9 cellular contexts compared by ENCODE assay signal in genomic region chr19:40280608-40281221, GRCh38. TPM values are rescaled to one million over a fixed set of nuclear protein-coding genes. Genes with fewer than 3 reads are reported as not detected.
A peak's percentile ranks its signal among the peaks of the same experiment; 100 is the strongest.
DNase-seq lines count a peak whose midpoint lies in the region; ATAC-seq and TF ChIP-seq lines count a peak whose summit lies in the region.
"Had no signal": no experiment of that assay in that cellular context is flagged by ENCODE, and none has a peak within 500 bp of the region (broad histone marks: within the 10 kb centered on the region; RNA-seq: fewer than 3 reads in every experiment).

No MANE protein-coding gene starts in this region.

- H3K36me3 Mint-ChIP-seq in T-helper 2 cell treated with Interferon-gamma antibody and Interleukin-4, amounts not matched to agents 5 μg/mL and 100 μg/mL, for 36 hours (ENCODE audit: low read depth): peaks cover 3% of the 10 kb centered on the region
- H3K36me3 Mint-ChIP-seq in brain: no peaks in the 10 kb centered on the region
- peaks cover 5% of the 10 kb centered on the region for H3K36me3 Mint-ChIP-seq in activated T-helper 2 cell treated with anti-CD3 and anti-CD28 coated beads, Interferon-gamma antibody, Interleukin-2, Interleukin-4, amounts not matched to agents 10 μg/mL and 5 μg/mL and 100 μg/mL, durations not matched to agents 14 hours and 24 hours and 36 hours (ENCODE audit: low read depth)

- TF ChIP-seq CTCF in brain (conservative IDR thresholded peaks at IDR 0.05): no peak
- TF ChIP-seq CTCF in liver (IDR thresholded peaks at IDR 0.05; ENCODE audit: low read depth, low read length, missing input control): no peak

- 30% methylated on average over 10 of the region's 10 CpGs for WGBS in liver

- H3K9me3 ChIP-seq in liver (ENCODE audit: control insufficient read depth in 4 of 4, low read length in 3 of 4): no peaks in the 10 kb centered on the region
- no peaks in the 10 kb centered on the region for H3K9me3 ChIP-seq in subcutaneous abdominal adipose tissue (ENCODE audit: control insufficient read depth in 5 of 5, low read length in 5 of 5)

- DNase-seq in T-helper 2 cell treated with Interferon-gamma antibody and Interleukin-4, amounts not matched to agents 5 μg/mL and 100 μg/mL, for 36 hours (ENCODE audit: low spot score): no peak
- DNase-seq in T-helper 2 cell: no peak
- DNase-seq in amniotic stem cell (lab: John Stamatoyannopoulos, UW): no peak
- DNase-seq in activated T-helper 2 cell treated with anti-CD3 and anti-CD28 coated beads, Interferon-gamma antibody, Interleukin-2, Interleukin-4, amounts not matched to agents 10 μg/mL and 5 μg/mL and 100 μg/mL, durations not matched to agents 14 hours and 24 hours and 36 hours (ENCODE audit: low spot score): no peak

- H3K27ac ChIP-seq in liver (ENCODE audit: low read depth in 1 of 2, low read length in 2 of 2) (peak overlapping the region; percentile 61 to 72), subcutaneous abdominal adipose tissue (ENCODE audit: low read depth, low read length) (peak overlapping the region; percentile 88)

- no peak overlapping the region for H3K27ac Mint-ChIP-seq in T-helper 2 cell treated with Interferon-gamma antibody and Interleukin-4, amounts not matched to agents 5 μg/mL and 100 μg/mL, for 36 hours
- peak overlapping the region; percentile 76 to 99 (median 85) for H3K27ac Mint-ChIP-seq in brain
- no peak overlapping the region for H3K27ac Mint-ChIP-seq in activated T-helper 2 cell treated with anti-CD3 and anti-CD28 coated beads, Interferon-gamma antibody, Interleukin-2, Interleukin-4, amounts not matched to agents 10 μg/mL and 5 μg/mL and 100 μg/mL, durations not matched to agents 14 hours and 24 hours and 36 hours

- H3K9ac ChIP-seq in liver (ENCODE audit: low read depth in 1 of 2, low read length in 2 of 2) (no peak overlapping the region), subcutaneous abdominal adipose tissue (ENCODE audit: low read length in 5 of 5) (peak overlapping the region in 3 of 5 donors; percentile 51 to 68 (median 66))

- no peak for ATAC-seq in GM18858 (IDR thresholded peaks at IDR 0.05; ENCODE audit: unreplicated experiment)

- peak; percentile 43 to 45 for TF ChIP-seq RAD21 in liver (IDR thresholded peaks at IDR 0.05)

- H3K4me1 ChIP-seq in liver (ENCODE audit: control insufficient read depth in 4 of 4, insufficient read depth in 4 of 4, low read length in 3 of 4): peaks cover 35 to 79% (median 66%) of the 10 kb centered on the region in 4 donors
- peaks cover 38 to 82% (median 80%) of the 10 kb centered on the region in 5 donors for H3K4me1 ChIP-seq in subcutaneous abdominal adipose tissue (ENCODE audit: control insufficient read depth in 5 of 5, insufficient read depth in 5 of 5, low read length in 5 of 5)

- H3K9me3 Mint-ChIP-seq in T-helper 2 cell treated with Interferon-gamma antibody and Interleukin-4, amounts not matched to agents 5 μg/mL and 100 μg/mL, for 36 hours: no peaks in the 10 kb centered on the region
- H3K9me3 Mint-ChIP-seq in brain: peaks cover 0 to 5% (median 0%) of the 10 kb centered on the region in 5 experiments
- H3K9me3 Mint-ChIP-seq in activated T-helper 2 cell treated with anti-CD3 and anti-CD28 coated beads, Interferon-gamma antibody, Interleukin-2, Interleukin-4, amounts not matched to agents 10 μg/mL and 5 μg/mL and 100 μg/mL, durations not matched to agents 14 hours and 24 hours and 36 hours: no peaks in the 10 kb centered on the region

- intact Hi-C loops in activated T-helper 2 cell treated with anti-CD3 and anti-CD28 coated beads, Interferon-gamma antibody, Interleukin-2, Interleukin-4, amounts not matched to agents 10 μg/mL and 5 μg/mL and 100 μg/mL, durations not matched to agents 14 hours and 24 hours and 36 hours (cut with micrococcal nuclease): loop anchor here (10.0 kb wide), 2 partner anchors 324 to 524 kb away; partner anchors contain the start of gene LTBP4

- H3K4me1 Mint-ChIP-seq in T-helper 2 cell treated with Interferon-gamma antibody and Interleukin-4, amounts not matched to agents 5 μg/mL and 100 μg/mL, for 36 hours (ENCODE audit: low read depth): peaks cover 34% of the 10 kb centered on the region
- peaks cover 79% of the 10 kb centered on the region for H3K4me1 Mint-ChIP-seq in brain
- H3K4me1 Mint-ChIP-seq in activated T-helper 2 cell treated with anti-CD3 and anti-CD28 coated beads, Interferon-gamma antibody, Interleukin-2, Interleukin-4, amounts not matched to agents 10 μg/mL and 5 μg/mL and 100 μg/mL, durations not matched to agents 14 hours and 24 hours and 36 hours (ENCODE audit: low read depth): peaks cover 34% of the 10 kb centered on the region

- no peaks in the 10 kb centered on the region for H3K27me3 Mint-ChIP-seq in T-helper 2 cell treated with Interferon-gamma antibody and Interleukin-4, amounts not matched to agents 5 μg/mL and 100 μg/mL, for 36 hours (ENCODE audit: low read depth)
- peaks cover 13% of the 10 kb centered on the region for H3K27me3 Mint-ChIP-seq in brain
- no peaks in the 10 kb centered on the region for H3K27me3 Mint-ChIP-seq in activated T-helper 2 cell treated with anti-CD3 and anti-CD28 coated beads, Interferon-gamma antibody, Interleukin-2, Interleukin-4, amounts not matched to agents 10 μg/mL and 5 μg/mL and 100 μg/mL, durations not matched to agents 14 hours and 24 hours and 36 hours (ENCODE audit: low read depth)

- H3K4me3 Mint-ChIP-seq in T-helper 2 cell treated with Interferon-gamma antibody and Interleukin-4, amounts not matched to agents 5 μg/mL and 100 μg/mL, for 36 hours: peak overlapping the region; percentile 43
- H3K4me3 Mint-ChIP-seq in brain: peak overlapping the region; percentile 22 to 70 (median 43)
- H3K4me3 Mint-ChIP-seq in activated T-helper 2 cell treated with anti-CD3 and anti-CD28 coated beads, Interferon-gamma antibody, Interleukin-2, Interleukin-4, amounts not matched to agents 10 μg/mL and 5 μg/mL and 100 μg/mL, durations not matched to agents 14 hours and 24 hours and 36 hours (ENCODE audit: low read depth): no peak overlapping the region

- H3K36me3 ChIP-seq in liver (ENCODE audit: control insufficient read depth in 4 of 4, insufficient read depth in 3 of 4, low read depth in 1 of 4, low read length in 3 of 4) (no peaks in the 10 kb centered on the region), subcutaneous abdominal adipose tissue (ENCODE audit: control insufficient read depth in 5 of 5, insufficient read depth in 5 of 5, low read length in 5 of 5) (peaks cover 0 to 6% (median 0%) of the 10 kb centered on the region in 5 donors)

- peak overlapping the region in 1 of 3 donors; percentile 6 for H3K4me3 ChIP-seq in liver (ENCODE audit: low read depth in 1 of 3, low read length in 3 of 3)
- peak overlapping the region in 1 of 5 donors; percentile 42 for H3K4me3 ChIP-seq in subcutaneous abdominal adipose tissue (ENCODE audit: low read depth in 1 of 5, low read length in 5 of 5)

- no peaks in the 10 kb centered on the region for H3K27me3 ChIP-seq in liver (ENCODE audit: control insufficient read depth in 4 of 4, insufficient read depth in 4 of 4, low read length in 3 of 4)
- H3K27me3 ChIP-seq in subcutaneous abdominal adipose tissue (ENCODE audit: control insufficient read depth in 5 of 5, insufficient read depth in 4 of 5, low read length in 5 of 5): no peaks in the 10 kb centered on the region

TF ChIP-seq in liver, 16 proteins besides CTCF, POLR2A, EP300 and RAD21 (continues in another document):
- TF ChIP-seq RXRA (IDR thresholded peaks at IDR 0.05): peak; percentile 86 to 95
- TF ChIP-seq FOXA2 (IDR thresholded peaks at IDR 0.05): peak; percentile 59
- TF ChIP-seq TAF1 (conservative IDR thresholded peaks at IDR 0.05): peak; percentile 68
- TF ChIP-seq REST (IDR thresholded peaks at IDR 0.05): peak; percentile 87
- peak; percentile 91 for TF ChIP-seq SP1 (IDR thresholded peaks at IDR 0.05)
- TF ChIP-seq JUND (IDR thresholded peaks at IDR 0.05): peak; percentile 59 to 68
- TF ChIP-seq GABPA (IDR thresholded peaks at IDR 0.05 in 1 of 2, conservative IDR thresholded peaks at IDR 0.05 in 1 of 2): peak in 1 of 2 donors; percentile 74
- peak; percentile 75 for TF ChIP-seq FOXA1 (IDR thresholded peaks at IDR 0.05)
- peak; percentile 28 for TF ChIP-seq ATF3 (IDR thresholded peaks at IDR 0.05)

RNA-seq across cellular contexts. Expression of gene AKT2, which starts 4.4 kb away (rescaled TPM):
- polyA plus RNA-seq in brain (ENCODE audit: insufficient read depth, low read depth, low replicate concordance) (77.4 TPM), liver (10 to 100 TPM; 23.2 to 71.3 TPM)
- total RNA-seq in liver: 100 to 1,000 TPM in 1 of 2 donors, 10 to 100 TPM in 1; 49.6 to 110 TPM
- 148 and 149 TPM in 2 replicates for total RNA-seq in activated T-helper 2 cell treated with anti-CD3 and anti-CD28 coated beads, Interferon-gamma antibody, Interleukin-2, Interleukin-4, amounts not matched to agents 10 μg/mL and 5 μg/mL and 100 μg/mL, durations not matched to agents 14 hours and 24 hours and 36 hours

RNA-seq across cellular contexts. Expression of gene CCNP, which starts 54.2 kb away (rescaled TPM):
- 9.7 TPM for polyA plus RNA-seq in brain (ENCODE audit: insufficient read depth, low read depth, low replicate concordance)
- 1 to 10 TPM in 1 of 2 donors, under 1 TPM in 1; 0.84 to 2.5 TPM for total RNA-seq in liver
- polyA plus RNA-seq in liver: 1 to 10 TPM; 1.2 to 3.7 TPM
- total RNA-seq in activated T-helper 2 cell treated with anti-CD3 and anti-CD28 coated beads, Interferon-gamma antibody, Interleukin-2, Interleukin-4, amounts not matched to agents 10 μg/mL and 5 μg/mL and 100 μg/mL, durations not matched to agents 14 hours and 24 hours and 36 hours: 0.25 TPM in 1 of 2 replicates, not detected in the other
- total RNA-seq: A172 had no signal

Comparison
In these comparisons a context has a peak if more than half of its experiments do, and no peak if none do; other contexts are left out.
1. H3K27ac Mint-ChIP-seq: peak in brain (5 of 5); none in T-helper 2 cell treated with Interferon-gamma antibody and Interleukin-4, amounts not matched to agents 5 μg/mL and 100 μg/mL, for 36 hours (single experiment) and activated T-helper 2 cell treated with anti-CD3 and anti-CD28 coated beads, Interferon-gamma antibody, Interleukin-2, Interleukin-4, amounts not matched to agents 10 μg/mL and 5 μg/mL and 100 μg/mL, durations not matched to agents 14 hours and 24 hours and 36 hours (single experiment).
2. H3K9ac ChIP-seq: peak in subcutaneous abdominal adipose tissue (3 of 5); none in liver (0 of 2).